Comparison of ENCODE assay signal across 19 cellular contexts in genomic region chr7:116162992-116163391, GRCh38. TPM values are rescaled to one million over a fixed set of nuclear protein-coding genes. Genes with fewer than 3 reads are reported as not detected.
DNase-seq lines count a peak whose midpoint lies in the region; ATAC-seq, FAIRE-seq and TF ChIP-seq lines count a peak whose summit lies in the region.
"Had no signal": no experiment of that assay in that cellular context is flagged by ENCODE, and none has a peak within 500 bp of the region (broad histone marks: within the 10 kb centered on the region; RNA-seq: fewer than 3 reads in every experiment).

No MANE protein-coding gene starts in this region.

- H3K36me3 ChIP-seq in Caco-2 (ENCODE audit: control insufficient read depth, insufficient read depth, low read length) (no peaks in the 10 kb centered on the region), GM12878 (ENCODE audit: control insufficient read depth in 2 of 2, insufficient read depth in 2 of 2, low read length in 1 of 2) (no peaks in the 10 kb centered on the region), hepatocyte (replicated peaks; ENCODE audit: insufficient read depth, low read depth) (no peaks in the 10 kb centered on the region)
- H3K36me3 ChIP-seq: BLaER1 treated with 17β-estradiol and CSF1 and Interleukin-3, amounts not matched to agents 10 nM and 100 nM; gastroesophageal sphincter; thyroid gland had no signal

- no peak for FAIRE-seq in GM12878 (lab: Jason Lieb, UNC)
- FAIRE-seq: GM18507 had no signal

- peaks cover 24% of the 10 kb centered on the region for H3K4me1 ChIP-seq in Caco-2
- H3K4me1 ChIP-seq in GM12878 (ENCODE audit: control insufficient read depth, insufficient read depth, low read length): peaks cover 49% of the 10 kb centered on the region
- peaks cover 10% of the 10 kb centered on the region for H3K4me1 ChIP-seq in hepatocyte (ENCODE audit: insufficient read depth)
- H3K4me1 ChIP-seq: gastroesophageal sphincter, psoas muscle had no signal

- in situ Hi-C loops in GM12878 (cut with MboI): no loop called here

- H3K27me3 ChIP-seq in Caco-2 (replicated peaks; ENCODE audit: control insufficient read depth, insufficient read depth, low read length) (no peaks in the 10 kb centered on the region), GM12878 (replicated peaks in 1 of 2; ENCODE audit: control insufficient read depth in 2 of 2, insufficient read depth in 2 of 2, low read length in 1 of 2) (no peaks in the 10 kb centered on the region), hepatocyte (no peaks in the 10 kb centered on the region)
- H3K27me3 ChIP-seq: BLaER1 treated with 17β-estradiol and CSF1 and Interleukin-3, amounts not matched to agents 10 nM and 100 nM; gastroesophageal sphincter; thyroid gland had no signal

- no peak for TF ChIP-seq EP300 in GM12878 (IDR thresholded peaks at IDR 0.05; ENCODE audit: borderline replicate concordance in 1 of 2, control insufficient read depth in 1 of 2, low read depth in 2 of 2, low read length in 2 of 2)

- CTCF ChIA-PET in Caco-2 (lab: Charles Lee): interaction anchor here (1.6 kb wide), 1 partner anchor 17 kb away, joined by 3 read pairs; no protein-coding TSS in a partner anchor
- CTCF ChIA-PET in HEK293T (lab: Yijun Ruan, JAX): no interaction called here
- CTCF ChIA-PET in GM12878 (lab: Yijun Ruan, JAX): interaction anchor here (0.6 to 3.6 kb wide), 11 partner anchors 9 to 428 kb away, joined by 3 to 19 read pairs (median 4); no protein-coding TSS in a partner anchor

- POLR2A ChIA-PET in Caco-2 (lab: Charles Lee): no interaction called here
- POLR2A ChIA-PET in HEK293T (lab: Yijun Ruan, JAX): no interaction called here
- POLR2A ChIA-PET in GM12878 (lab: Charles Lee): interaction anchor here (0.8 to 0.9 kb wide), 2 partner anchors 8 to 9 kb away, joined by 3 to 4 read pairs; no protein-coding TSS in a partner anchor

- H3K4me3 ChIP-seq in Caco-2 (ENCODE audit: low read depth, low read length): no peak overlapping the region
- H3K4me3 ChIP-seq in GM12878: no peak overlapping the region
- no peak overlapping the region for H3K4me3 ChIP-seq in hepatocyte
- H3K4me3 ChIP-seq: BLaER1 treated with 17β-estradiol and CSF1 and Interleukin-3, amounts not matched to agents 10 nM and 100 nM; gastroesophageal sphincter; psoas muscle; thyroid gland had no signal

- H3K27ac Mint-ChIP-seq in Caco-2 (ENCODE audit: unreplicated experiment) (peak overlapping the region; percentile 88), memory B cell (peak overlapping the region; percentile 8), CD14-positive monocyte (peak overlapping the region in 1 of 7 donors; percentile 10)
- H3K27ac Mint-ChIP-seq: brain had no signal

- RAD21 ChIA-PET in GM12878 (lab: Charles Lee; ENCODE audit: unreplicated experiment): interaction anchor here (0.6 to 1.6 kb wide), 7 partner anchors 11 to 384 kb away, joined by 3 to 9 read pairs (median 3); no protein-coding TSS in a partner anchor

- H4K20me1 ChIP-seq in GM12878 (ENCODE audit: control insufficient read depth, insufficient read depth) (no peaks in the 10 kb centered on the region), hepatocyte (ENCODE audit: insufficient read depth, poor library complexity, severe bottlenecking) (no peaks in the 10 kb centered on the region)
- H4K20me1 ChIP-seq: BLaER1 treated with 17β-estradiol and CSF1 and Interleukin-3, amounts not matched to agents 10 nM and 100 nM had no signal

- DNase-seq in Caco-2: no peak
- DNase-seq in HEK293T (ENCODE audit: extremely low spot score): no peak
- DNase-seq in GM12878 (ENCODE audit: low read depth, low spot score): no peak
- no peak for DNase-seq in memory B cell (ENCODE audit: low spot score in 2 of 2)
- DNase-seq in CD14-positive monocyte (ENCODE audit: low spot score): no peak
- DNase-seq in hepatocyte (ENCODE audit: low spot score): no peak
- DNase-seq: activated naive CD4-positive, alpha-beta T cell; effector memory CD4-positive, alpha-beta T cell; EL; NCI-H2029 treated with DMSO at 0.1 percent for 48 hours; psoas muscle; SHP77; thyroid gland had no signal

- intact Hi-C loops in Caco-2 (cut with micrococcal nuclease; ENCODE audit: unreplicated experiment): no loop called here
- intact Hi-C loops in GM12878 (cut with micrococcal nuclease; ENCODE audit: unreplicated experiment): no loop called here
- intact Hi-C loops in CD14-positive monocyte (cut with micrococcal nuclease): no loop called here

- no peak overlapping the region for H3K4me2 ChIP-seq in GM12878 (ENCODE audit: control insufficient read depth, insufficient read depth)
- H3K4me2 ChIP-seq in hepatocyte: no peak overlapping the region

- no peaks in the 10 kb centered on the region for H3K9me3 Mint-ChIP-seq in Caco-2 (ENCODE audit: unreplicated experiment)
- H3K9me3 Mint-ChIP-seq in memory B cell: no peaks in the 10 kb centered on the region
- H3K9me3 Mint-ChIP-seq in CD14-positive monocyte: peaks cover 0 to 3% (median 2%) of the 10 kb centered on the region in 7 donors
- H3K9me3 Mint-ChIP-seq: brain had no signal

- H2AFZ ChIP-seq in GM12878 (ENCODE audit: control insufficient read depth, low read depth, low read length) (no peak overlapping the region), hepatocyte (no peak overlapping the region)

- SMC1A ChIA-PET in GM12878 (lab: Charles Lee; ENCODE audit: uncharacterized antibody, unreplicated experiment): interaction anchor here (0.8 to 2.1 kb wide), 10 partner anchors 10 to 426 kb away, joined by 3 to 14 read pairs (median 4); no protein-coding TSS in a partner anchor

- no peaks in the 10 kb centered on the region for H3K27me3 Mint-ChIP-seq in Caco-2 (ENCODE audit: insufficient read depth, unreplicated experiment)
- H3K27me3 Mint-ChIP-seq in memory B cell: no peaks in the 10 kb centered on the region
- no peaks in the 10 kb centered on the region for H3K27me3 Mint-ChIP-seq in CD14-positive monocyte (ENCODE audit: low read depth in 3 of 3)

- ATAC-seq in GM12878 (0 out of 3 replicates have a peak, but pooled peaks have one; percentile 14), memory B cell (ENCODE audit: low read depth) (no peak), HG02970 (IDR thresholded peaks at IDR 0.05; ENCODE audit: low FRiP score, unreplicated experiment) (no peak), HG03342 (IDR thresholded peaks at IDR 0.05; ENCODE audit: unreplicated experiment) (no peak)
- ATAC-seq: gastroesophageal sphincter, psoas muscle had no signal

- BruUV-seq in Caco-2 (replicated peaks; lab: Mats Ljungman, UMichigan): no TSS peak
- BruUV-seq in GM12878 (replicated peaks; lab: Mats Ljungman, UMichigan): no TSS peak

- no peaks in the 10 kb centered on the region for H3K9me2 ChIP-seq in hepatocyte (replicated peaks; ENCODE audit: insufficient read depth)

- H3K9ac ChIP-seq in GM12878 (ENCODE audit: control insufficient read depth, insufficient read depth, low read length): no peak overlapping the region
- H3K9ac ChIP-seq: BLaER1 treated with 17β-estradiol and CSF1 and Interleukin-3, amounts not matched to agents 10 nM and 100 nM had no signal

- peaks cover 29% of the 10 kb centered on the region for H3K4me1 Mint-ChIP-seq in Caco-2 (ENCODE audit: low read depth, unreplicated experiment)
- peaks cover 46% of the 10 kb centered on the region for H3K4me1 Mint-ChIP-seq in memory B cell
- H3K4me1 Mint-ChIP-seq in CD14-positive monocyte: peaks cover 63% of the 10 kb centered on the region
- H3K4me1 Mint-ChIP-seq: brain had no signal

- H3K36me3 Mint-ChIP-seq in Caco-2 (ENCODE audit: insufficient read depth, unreplicated experiment): no peaks in the 10 kb centered on the region
- H3K36me3 Mint-ChIP-seq in memory B cell: no peaks in the 10 kb centered on the region
- no peaks in the 10 kb centered on the region for H3K36me3 Mint-ChIP-seq in CD14-positive monocyte
- H3K36me3 Mint-ChIP-seq: brain had no signal

- TF ChIP-seq POLR2A in GM12878 (IDR thresholded peaks at IDR 0.05; ENCODE audit: low read depth, low read length): no peak

- H3K9me3 ChIP-seq in Caco-2 (no peaks in the 10 kb centered on the region), GM12878 (replicated peaks; ENCODE audit: control insufficient read depth, insufficient read depth, low read length) (no peaks in the 10 kb centered on the region; the same call in 2 of the 3 replicates), hepatocyte (ENCODE audit: low read depth) (no peaks in the 10 kb centered on the region)
- H3K9me3 ChIP-seq: gastroesophageal sphincter, psoas muscle, thyroid gland had no signal

- peak; percentile 46 for TF ChIP-seq RAD21 in GM12878 (IDR thresholded peaks at IDR 0.05; ENCODE audit: insufficient read depth, low read depth, low read length)

- TF ChIP-seq CTCF in Caco-2 (IDR thresholded peaks at IDR 0.05; ENCODE audit: insufficient read depth in 1 of 2, low read depth in 1 of 2, low read length in 1 of 2, severe bottlenecking in 1 of 2, unreplicated experiment in 1 of 2) (peak in 1 of 2 experiments; percentile 37), GM12878 (IDR thresholded peaks at IDR 0.05 in 2 of 3, conservative IDR thresholded peaks at IDR 0.05 in 1 of 3; ENCODE audit: control insufficient read depth in 2 of 3, extremely low read depth in 1 of 3, insufficient read depth in 1 of 3, low read depth in 3 of 3, low read length in 3 of 3) (peak in 2 of 3 experiments; percentile 27 to 29; a peak in 2 of 6 replicates), CD14-positive monocyte (IDR thresholded peaks at IDR 0.05) (no peak), hepatocyte (IDR thresholded peaks at IDR 0.05; ENCODE audit: poor library complexity) (no peak)

- H3K79me2 ChIP-seq in GM12878 (ENCODE audit: control insufficient read depth, insufficient read depth, low read length) (no peaks in the 10 kb centered on the region), hepatocyte (no peaks in the 10 kb centered on the region)

- no peak overlapping the region for H3K27ac ChIP-seq in GM12878 (ENCODE audit: control insufficient read depth, insufficient read depth)
- no peak overlapping the region for H3K27ac ChIP-seq in hepatocyte
- H3K27ac ChIP-seq: BLaER1 treated with 17β-estradiol and CSF1 and Interleukin-3, amounts not matched to agents 10 nM and 100 nM; gastroesophageal sphincter; psoas muscle had no signal

- H3K4me3 Mint-ChIP-seq in Caco-2 (ENCODE audit: unreplicated experiment) (no peak overlapping the region), memory B cell (no peak overlapping the region), CD14-positive monocyte (no peak overlapping the region)
- H3K4me3 Mint-ChIP-seq: brain had no signal

RNA-seq across cellular contexts. Expression of gene TES, which starts 47.3 kb away (rescaled TPM):
- total RNA-seq in Caco-2 (2022) (190 and 207 TPM in 2 replicates), GM12878 (2014; rRNA removed) (66.4 and 73.2 TPM in 2 replicates), GM12878 (2014; rRNA removed; fragmentation: Illumina TruSeq; extraction: Trizol) (59.7 and 59.8 TPM in 2 replicates), GM12878 (2021) (48.5 and 58.7 TPM in 2 replicates), hepatocyte (122 and 129 TPM in 2 replicates)
- total RNA-seq in GM12878 (2013; cell fraction: nucleolus; rRNA removed): 23.9 and 26.5 TPM in 2 replicates
- 36.0 TPM for polyA plus RNA-seq in GM12878 (2011; ENCODE audit: low read depth)
- polyA plus RNA-seq in GM12878 (2011; rRNA removed) (54.3 and 70.1 TPM in 2 replicates), GM12878 (2014; fragmentation: Illumina TruSeq; extraction: Trizol) (63.4 and 77.1 TPM in 2 replicates), GM12878 (2014; fragmentation: Nextera tagmentation; extraction: Ambion mirVana) (10 to 100 TPM; 31.2 to 41.7 TPM), GM12878 (2014; rRNA removed) (49.5 and 50.9 TPM in 2 replicates), GM12878 (2016; fragmentation: Nextera tagmentation; extraction: Ambion mirVana) (10 to 100 TPM; 70.6 to 77.5 TPM), CD14-positive monocyte (100 to 1,000 TPM in 1 of 2 donors, 10 to 100 TPM in 1; 89.0 to 104 TPM), hepatocyte (75.2 and 83.2 TPM in 2 replicates)
- 33.3 and 36.5 TPM in 2 replicates for polyA plus RNA-seq in GM12878 (2011; cell fraction: cytosol; rRNA removed)
- 28.9 and 71.6 TPM in 2 replicates for polyA plus RNA-seq in GM12878 (2011; cell fraction: nucleus; rRNA removed)
- polyA plus RNA-seq in GM12878 (2012): 40.6 and 44.6 TPM in 2 replicates
- 36.1 and 40.0 TPM in 2 replicates for polyA minus RNA-seq in GM12878 (2011; rRNA and poly(A)+ RNA removed)
- polyA minus RNA-seq in GM12878 (2011; cell fraction: cytosol; rRNA and poly(A)+ RNA removed): 12.0 and 17.5 TPM in 2 replicates
- polyA minus RNA-seq in GM12878 (2011; cell fraction: nucleus; rRNA and poly(A)+ RNA removed): 11.0 and 28.4 TPM in 2 replicates

Comparison
In these comparisons a context has a peak if more than half of its experiments do, and no peak if none do; other contexts are left out.
1. CTCF ChIP-seq: peak in GM12878 (2 of 3); none in CD14-positive monocyte (single experiment) and hepatocyte (single experiment).